Comparison of ENCODE assay signal across 9 cellular contexts in the genomic region with DNA sequence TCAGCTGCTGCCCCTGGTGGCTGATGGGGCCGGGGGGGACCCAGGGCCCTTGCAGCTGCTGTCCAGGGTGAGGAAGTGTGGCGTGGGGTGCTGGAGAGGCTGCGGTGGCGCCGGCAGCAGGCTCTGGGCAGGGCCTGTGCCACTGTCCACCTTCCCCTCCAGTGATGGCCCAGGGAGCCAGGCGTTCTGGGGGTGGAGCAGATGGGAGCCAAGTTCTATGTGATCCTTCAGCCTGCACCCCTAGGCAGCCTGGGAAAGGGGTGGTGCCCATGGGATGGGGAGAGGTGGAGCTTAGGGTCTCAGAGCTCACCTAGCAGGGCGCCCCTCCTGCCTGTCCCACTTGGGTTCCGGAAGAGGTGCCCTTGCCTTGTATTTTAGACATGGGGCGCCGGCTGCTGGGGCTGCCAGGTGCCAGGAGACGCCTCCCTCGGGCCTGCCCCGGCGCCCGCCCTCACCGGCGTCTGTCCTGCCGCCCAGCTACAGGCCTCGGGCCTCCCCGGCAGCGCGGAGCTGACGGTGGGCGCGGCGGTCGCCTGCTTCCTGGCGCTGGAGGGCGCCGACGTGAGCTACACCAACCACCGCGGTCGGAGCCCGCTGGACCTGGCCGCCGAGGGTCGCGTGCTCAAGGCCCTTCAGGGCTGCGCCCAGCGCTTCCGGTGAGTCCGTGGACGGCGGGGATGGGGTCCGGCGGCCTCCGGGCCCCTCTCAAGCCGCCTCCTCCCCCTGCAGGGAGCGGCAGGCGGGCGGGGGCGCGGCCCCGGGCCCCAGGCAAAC. TPM values are rescaled to one million over a fixed set of nuclear protein-coding genes. Genes with fewer than 3 reads are reported as not detected.
DNase-seq lines count a peak whose midpoint lies in the region; ATAC-seq, FAIRE-seq and TF ChIP-seq lines count a peak whose summit lies in the region.
"Had no signal": no experiment of that assay in that cellular context is flagged by ENCODE, and none has a peak within 500 bp of the region (broad histone marks: within the 10 kb centered on the region; RNA-seq: fewer than 3 reads in every experiment).

No MANE protein-coding gene starts in this region.

- no peak for TF ChIP-seq POLR2A in transverse colon (IDR thresholded peaks at IDR 0.05)
- no peak for TF ChIP-seq POLR2A in H54 (IDR thresholded peaks at IDR 0.05; ENCODE audit: low read depth, low read length)

- peaks cover 6 to 29% (median 27%) of the 10 kb centered on the region in 4 donors for H3K4me1 ChIP-seq in transverse colon

- peaks cover 29% of the 10 kb centered on the region for H3K27me3 ChIP-seq in transverse colon

- in situ Hi-C loops in transverse colon (cut with MboI; ENCODE audit: low pct_ligation_motif_present in 1 of 4, low pct_unique_long_range_greater_than_20kb in 1 of 4, low sequenced_read_pairs in 3 of 4) = no loop called here

- H3K4me3 Mint-ChIP-seq in activated T-helper 17 cell treated with anti-CD3 and anti-CD28 coated beads, Interleukin-2, amount 50 U/mL, for 72 hours = peak overlapping the region; percentile 19

- 77% methylated on average over 35 of the region's 55 CpGs; no CpG with 5 or more reads in 1 of the 2 donors for WGBS in transverse colon (ENCODE audit: low coverage in 1 of 2), 2 donors

- no peaks in the 10 kb centered on the region for H3K4me1 Mint-ChIP-seq in activated T-helper 17 cell treated with anti-CD3 and anti-CD28 coated beads, Interleukin-2, amount 50 U/mL, for 72 hours

- H3K27ac Mint-ChIP-seq in activated T-helper 17 cell treated with anti-CD3 and anti-CD28 coated beads, Interleukin-2, amount 50 U/mL, for 72 hours = no peak overlapping the region

- intact Hi-C loops in transverse colon (cut with DNase I; ENCODE audit: low total_unique reads) = no loop called here

- H3K36me3 Mint-ChIP-seq in activated T-helper 17 cell treated with anti-CD3 and anti-CD28 coated beads, Interleukin-2, amount 50 U/mL, for 72 hours (ENCODE audit: low read depth) = peaks cover 9% of the 10 kb centered on the region

- no peak for TF ChIP-seq EP300 in transverse colon (IDR thresholded peaks at IDR 0.05; ENCODE audit: low read depth)

- FAIRE-seq in H54 (lab: Jason Lieb, UNC) = no peak

- H3K4me3 ChIP-seq in transverse colon = peak overlapping the region in 2 of 4 donors; percentile 24 to 25
- H3K4me3 ChIP-seq: adrenal gland had no signal

- no peaks in the 10 kb centered on the region for H3K9me3 ChIP-seq in transverse colon
- H3K9me3 ChIP-seq: adrenal gland had no signal

- peak; percentile 12 for ATAC-seq in activated T-helper 17 cell treated with anti-CD3 and anti-CD28 coated beads, Interleukin-2, amount 50 U/mL, for 72 hours (replicated peaks)
- ATAC-seq in GM18517 (IDR thresholded peaks at IDR 0.05; ENCODE audit: unreplicated experiment) (no peak), GM19455 (IDR thresholded peaks at IDR 0.05; ENCODE audit: unreplicated experiment) (no peak)

- peak overlapping the region; percentile 33 to 85 (median 62) for H3K27ac ChIP-seq in transverse colon
- H3K27ac ChIP-seq: adrenal gland had no signal

- no peak for TF ChIP-seq CTCF in transverse colon (IDR thresholded peaks at IDR 0.05)

- H3K36me3 ChIP-seq in transverse colon = no peaks in the 10 kb centered on the region

- H3K9me3 Mint-ChIP-seq in activated T-helper 17 cell treated with anti-CD3 and anti-CD28 coated beads, Interleukin-2, amount 50 U/mL, for 72 hours = no peaks in the 10 kb centered on the region

- no peaks in the 10 kb centered on the region for H3K27me3 Mint-ChIP-seq in activated T-helper 17 cell treated with anti-CD3 and anti-CD28 coated beads, Interleukin-2, amount 50 U/mL, for 72 hours

- DNase-seq in activated T-cell treated with anti-CD3 and anti-CD28 coated beads for 24 hours (ENCODE audit: low read depth) = peak; percentile 40
- DNase-seq in activated T-cell treated with anti-CD3 and anti-CD28 coated beads for 4 hours = no peak
- peak; percentile 56 for DNase-seq in left kidney (ENCODE audit: low read depth, low spot score)
- DNase-seq in transverse colon = no peak
- no peak for DNase-seq in H54 (ENCODE audit: insufficient read length, low spot score)

RNA-seq across cellular contexts. Expression of a gene that starts 3.1 kb away (rescaled TPM):
- 1 to 10 TPM; 1.8 to 6.5 TPM for total RNA-seq in activated T-helper 17 cell treated with anti-CD3 and anti-CD28 coated beads, Interleukin-2, amount 50 U/mL, for 72 hours
- 10 to 100 TPM in 2 of 4 donors, 1 to 10 TPM in 2; 4.9 to 58.9 (median 9.9) TPM for total RNA-seq in transverse colon

RNA-seq across cellular contexts. Expression of a gene that starts 13.5 kb away (rescaled TPM):
- total RNA-seq in activated T-helper 17 cell treated with anti-CD3 and anti-CD28 coated beads, Interleukin-2, amount 50 U/mL, for 72 hours = 10 to 100 TPM; 42.7 to 83.5 TPM
- total RNA-seq in transverse colon = 100 to 1,000 TPM in 3 of 4 donors, 10 to 100 TPM in 1; 94.2 to 346 (median 224) TPM

RNA-seq across cellular contexts. Expression of a gene that starts 28.9 kb away (rescaled TPM):
- 1 to 10 TPM; 1.1 to 1.4 TPM for total RNA-seq in activated T-helper 17 cell treated with anti-CD3 and anti-CD28 coated beads, Interleukin-2, amount 50 U/mL, for 72 hours
- 1 to 10 TPM; 1.5 to 4.6 (median 3.7) TPM for total RNA-seq in transverse colon

RNA-seq across cellular contexts. Expression of a gene that starts 30.0 kb away (rescaled TPM):
- 10 to 100 TPM; 19.1 to 34.4 TPM for total RNA-seq in activated T-helper 17 cell treated with anti-CD3 and anti-CD28 coated beads, Interleukin-2, amount 50 U/mL, for 72 hours
- 100 to 1,000 TPM in 1 of 4 donors, 10 to 100 TPM in 3; 28.4 to 183 (median 60.5) TPM for total RNA-seq in transverse colon

RNA-seq across cellular contexts. Expression of a gene that starts 54.2 kb away (rescaled TPM):
- 100 to 1,000 TPM in 1 of 2 donors, 10 to 100 TPM in 1; 75.6 to 133 TPM for total RNA-seq in activated T-helper 17 cell treated with anti-CD3 and anti-CD28 coated beads, Interleukin-2, amount 50 U/mL, for 72 hours
- 100 to 1,000 TPM in 3 of 4 donors, 10 to 100 TPM in 1; 95.0 to 162 (median 136) TPM for total RNA-seq in transverse colon

Comparison
In these comparisons a context has a peak if more than half of its experiments do, and no peak if none do; other contexts are left out.
1. DNase-seq: peak in activated T-cell treated with anti-CD3 and anti-CD28 coated beads for 24 hours (single experiment) and left kidney (single experiment); none in activated T-cell treated with anti-CD3 and anti-CD28 coated beads for 4 hours (single experiment), transverse colon (single experiment) and H54 (single experiment).